8 cellular contexts compared by ENCODE assay signal in genomic region chr5:54310433-54311177, GRCh38. TPM values are rescaled to one million over a fixed set of nuclear protein-coding genes. Genes with fewer than 3 reads are reported as not detected.
DNase-seq lines count a peak whose midpoint lies in the region; ATAC-seq and TF ChIP-seq lines count a peak whose summit lies in the region.

Gene ARL15 (minus strand): TSS chr5:54310573.

- WGBS in esophagus muscularis mucosa, result under 1% methylated on average over 49 of the region's 51 CpGs

- H3K36me3 ChIP-seq in Panc1 (ENCODE audit: control insufficient read depth, insufficient read depth, low read length), result no peaks in the 10 kb centered on the region; the same call in 1 of the 2 replicates
- no peaks in the 10 kb centered on the region for H3K36me3 ChIP-seq in esophagus muscularis mucosa
- H3K36me3 ChIP-seq in muscle layer of duodenum (ENCODE audit: control insufficient read depth in 1 of 2, insufficient read depth in 2 of 2, low read length in 2 of 2), result no peaks in the 10 kb centered on the region

- H3K9me3 ChIP-seq in Panc1 (ENCODE audit: control insufficient read depth, insufficient read depth, low read depth, low read length), result no peaks in the 10 kb centered on the region
- H3K9me3 ChIP-seq in esophagus muscularis mucosa, result no peaks in the 10 kb centered on the region
- no peaks in the 10 kb centered on the region for H3K9me3 ChIP-seq in muscle layer of duodenum (ENCODE audit: control insufficient read depth in 1 of 2, low read length in 2 of 2)

- TF ChIP-seq POLR2A in esophagus muscularis mucosa (IDR thresholded peaks at IDR 0.05; ENCODE audit: low read depth), result peak; percentile 96

- H3K4me1 ChIP-seq in Panc1 (ENCODE audit: control insufficient read depth, insufficient read depth, low read length), result peaks cover 13% of the 10 kb centered on the region
- H3K4me1 ChIP-seq in esophagus muscularis mucosa, result peaks cover 7 to 35% (median 26%) of the 10 kb centered on the region in 4 donors
- peaks cover 0 to 9% of the 10 kb centered on the region in 2 donors for H3K4me1 ChIP-seq in muscle layer of duodenum (ENCODE audit: control insufficient read depth in 1 of 2, insufficient read depth in 2 of 2, low read length in 2 of 2)

- POLR2A ChIA-PET in Panc1 (lab: Charles Lee), result no interaction called here

- ATAC-seq in GM21723 (IDR thresholded peaks at IDR 0.05; ENCODE audit: unreplicated experiment) (peak; percentile 95), Panc1 (peak; percentile 96)

- CTCF ChIA-PET in Panc1 (lab: Charles Lee), result interaction anchor here (0.6 to 0.7 kb wide), 2 partner anchors 24 to 1524 kb away, joined by 3 read pairs; no protein-coding TSS in a partner anchor

- TF ChIP-seq EP300 in esophagus muscularis mucosa (IDR thresholded peaks at IDR 0.05), result no peak

- BruUV-seq in Panc1 (replicated peaks; lab: Mats Ljungman, UMichigan), result TSS peak; percentile 86

- H3K27ac ChIP-seq in Panc1 (ENCODE audit: low read length) (peak within 1 kb of the TSS; percentile 84), esophagus muscularis mucosa (replicated peaks in 1 of 4) (peak within 1 kb of the TSS; percentile 84 to 90 (median 90)), muscle layer of duodenum (ENCODE audit: low read length) (peak within 1 kb of the TSS; percentile 86)

- H3K4me3 ChIP-seq in Panc1 (ENCODE audit: low read depth in 2 of 2, low read length in 2 of 2), result peak within 1 kb of the TSS; percentile 80 to 85
- H3K4me3 ChIP-seq in esophagus muscularis mucosa, result peak within 1 kb of the TSS; percentile 84 to 93 (median 90)
- peak within 1 kb of the TSS; percentile 89 to 98 for H3K4me3 ChIP-seq in muscle layer of duodenum (ENCODE audit: low read depth in 1 of 2, low read length in 2 of 2)

- DNase-seq in DMS53 (lab: John Stamatoyannopoulos, UW), result peak; percentile 99
- DNase-seq in KG1 (lab: John Stamatoyannopoulos, UW), result peak; percentile 91
- DNase-seq in Panc1 (ENCODE audit: low read depth, low spot score), result peak; percentile 64
- peak; percentile 97 for DNase-seq in activated T-cell treated with anti-CD3 and anti-CD28 coated beads, Interleukin-2, amount 50 U/mL, for 48 hours
- DNase-seq in esophagus muscularis mucosa (ENCODE audit: extremely low spot score), result peak; percentile 100
- peak; percentile 96 for DNase-seq in stimulated activated CD8-positive, alpha-beta memory T cell treated with anti-CD3 and anti-CD28 coated beads, Interleukin-7, amount 100 ng/mL, for 4 hours (ENCODE audit: low read depth in 2 of 2)

- in situ Hi-C loops in Panc1 (cut with HindIII; ENCODE audit: low pct_unique_long_range_greater_than_20kb, low sequenced_read_pairs), result no loop called here

- H3K27me3 ChIP-seq in Panc1 (ENCODE audit: control insufficient read depth, insufficient read depth, low read length) (no peaks in the 10 kb centered on the region), esophagus muscularis mucosa (no peaks in the 10 kb centered on the region), muscle layer of duodenum (ENCODE audit: low read depth, low read length) (no peaks in the 10 kb centered on the region)

- TF ChIP-seq CTCF in Panc1 (IDR thresholded peaks at IDR 0.05) (no peak), esophagus muscularis mucosa (IDR thresholded peaks at IDR 0.05) (no peak)

- intact Hi-C loops in Panc1 (cut with micrococcal nuclease; ENCODE audit: unreplicated experiment) (loop anchor here (5.0 kb wide), 1 partner anchor 107 kb away; no protein-coding TSS in a partner anchor), esophagus muscularis mucosa (cut with DNase I) (loop anchor here (5.0 kb wide), 1 partner anchor 107 kb away; no protein-coding TSS in a partner anchor)

RNA-seq across cellular contexts. Expression of gene ARL15, which starts in this region (rescaled TPM):
- 16.5 TPM for total RNA-seq in Panc1 (2021; ENCODE audit: unreplicated experiment)
- polyA plus RNA-seq in Panc1 (2012; ENCODE audit: insufficient read length), result 4.9 TPM
- 10 to 100 TPM; 11.6 to 21.6 (median 16.5) TPM for total RNA-seq in esophagus muscularis mucosa

Comparison
In these comparisons a context has a peak if more than half of its experiments do, and no peak if none do; other contexts are left out.
1. Peak in every context shown above with its lines: DNase-seq, ATAC-seq, H3K4me3 ChIP-seq and H3K27ac ChIP-seq.